ENCODE assay signal across 8 cellular contexts in genomic region chr6:73515204-73516101, GRCh38. TPM values are rescaled to one million over a fixed set of nuclear protein-coding genes. Genes with fewer than 3 reads are reported as not detected.
A peak's percentile ranks its signal among the peaks of the same experiment; 100 is the strongest.
DNase-seq lines count a peak whose midpoint lies in the region; ATAC-seq and TF ChIP-seq lines count a peak whose summit lies in the region.

No MANE protein-coding gene starts in this region.

- H3K36me3 Mint-ChIP-seq in activated naive CD8-positive, alpha-beta T cell: peaks cover 28% of the 10 kb centered on the region

- no peak overlapping the region for H3K9ac ChIP-seq in PC-3 (ENCODE audit: low read length)

- no TSS peak for BruUV-seq in PC-3 (replicated peaks; lab: Mats Ljungman, UMichigan)

- H3K36me3 ChIP-seq in PC-3 (ENCODE audit: low read depth, low read length): peaks cover 53% of the 10 kb centered on the region

- no peaks in the 10 kb centered on the region for H3K9me3 ChIP-seq in PC-3 (ENCODE audit: low read length)

- H3K4me3 ChIP-seq in PC-3 (ENCODE audit: low read length): no peak overlapping the region; the same call in 1 of the 2 replicates

- no peaks in the 10 kb centered on the region for H3K27me3 ChIP-seq in PC-3 (ENCODE audit: low read length)

- peaks cover 10% of the 10 kb centered on the region; the same call in 1 of the 2 replicates for H3K4me1 ChIP-seq in PC-3 (ENCODE audit: insufficient read depth, low read length)

- no peaks in the 10 kb centered on the region for H3K27me3 Mint-ChIP-seq in activated naive CD8-positive, alpha-beta T cell

- H3K9me3 Mint-ChIP-seq in activated naive CD8-positive, alpha-beta T cell (ENCODE audit: low read depth): no peaks in the 10 kb centered on the region

- H4K20me1 ChIP-seq in PC-3 (ENCODE audit: low read length): peaks cover 47% of the 10 kb centered on the region

- H3K4me1 Mint-ChIP-seq in activated naive CD8-positive, alpha-beta T cell (ENCODE audit: low read depth): peaks cover 25% of the 10 kb centered on the region

- peaks cover 41% of the 10 kb centered on the region for H3K79me2 ChIP-seq in PC-3 (ENCODE audit: low read length)

- intact Hi-C loops in PC-3 (cut with micrococcal nuclease): loop anchor here (1.0 kb wide), 1 partner anchor 95 kb away; no protein-coding TSS in a partner anchor
- intact Hi-C loops in Right ventricle myocardium superior (cut with DNase I): loop anchor here (2.0 to 10.0 kb wide), 2 partner anchors 95 to 219 kb away; no protein-coding TSS in a partner anchor

- peaks cover 43% of the 10 kb centered on the region for H3F3A ChIP-seq in PC-3 (ENCODE audit: low read length, unreplicated experiment)

- POLR2A ChIA-PET in PC-3 (lab: Charles Lee; ENCODE audit: unreplicated experiment): no interaction called here

- H3K9me2 ChIP-seq in PC-3 (replicated peaks; ENCODE audit: low read length): no peaks in the 10 kb centered on the region

- H3K4me3 Mint-ChIP-seq in activated naive CD8-positive, alpha-beta T cell: peak overlapping the region; percentile 96

- no peak overlapping the region for H3K4me2 ChIP-seq in PC-3 (ENCODE audit: low read length)

- TF ChIP-seq CTCF in PC-3 (conservative IDR thresholded peaks at IDR 0.05; ENCODE audit: low read depth, low read length): peak; percentile 64

- H3K27ac ChIP-seq in PC-3 (ENCODE audit: low read length): peak overlapping the region; percentile 28

- DNase-seq in DMS79 (lab: John Stamatoyannopoulos, UW): peak; percentile 37
- peak; percentile 73 for DNase-seq in PC-3
- no peak for DNase-seq in Right ventricle myocardium superior
- DNase-seq in putamen (ENCODE audit: low spot score): peak; percentile 72
- DNase-seq in HPDE6-E6E7 (ENCODE audit: extremely low spot score): no peak

- H2AFZ ChIP-seq in PC-3 (ENCODE audit: low read length): no peak overlapping the region

- peak; percentile 40 for ATAC-seq in GM19328 (IDR thresholded peaks at IDR 0.05; ENCODE audit: unreplicated experiment)
- peak; percentile 39 for ATAC-seq in HG03442 (IDR thresholded peaks at IDR 0.05; ENCODE audit: unreplicated experiment)
- ATAC-seq in PC-3: peak; percentile 26
- ATAC-seq in Right ventricle myocardium superior (ENCODE audit: poor library complexity): peak; percentile 65

- CTCF ChIA-PET in PC-3 (lab: Charles Lee): no interaction called here

- peak overlapping the region; percentile 97 for H3K27ac Mint-ChIP-seq in activated naive CD8-positive, alpha-beta T cell

RNA-seq across cellular contexts. Expression of gene EEF1A1, which starts 5.4 kb away (rescaled TPM):
- total RNA-seq in PC-3 (2014; rRNA removed) (5,206 and 6,057 TPM in 2 replicates), Right ventricle myocardium superior (1,362 TPM)

RNA-seq across cellular contexts. Expression of gene MTO1, which starts 53.9 kb away (rescaled TPM):
- 13.8 and 19.5 TPM in 2 replicates for total RNA-seq in PC-3 (2014; rRNA removed)
- 24.9 TPM for total RNA-seq in Right ventricle myocardium superior

Comparison
In these comparisons a context has a peak if more than half of its experiments do, and no peak if none do; other contexts are left out.
1. DNase-seq: peak in DMS79 (single experiment), PC-3 (single experiment) and putamen (single experiment); none in Right ventricle myocardium superior (single experiment) and HPDE6-E6E7 (single experiment).
2. Peak in every context shown above with its lines, with median percentiles within 50 percentile points of each other: ATAC-seq.